8 cellular contexts compared by ENCODE assay signal in the genomic region with DNA sequence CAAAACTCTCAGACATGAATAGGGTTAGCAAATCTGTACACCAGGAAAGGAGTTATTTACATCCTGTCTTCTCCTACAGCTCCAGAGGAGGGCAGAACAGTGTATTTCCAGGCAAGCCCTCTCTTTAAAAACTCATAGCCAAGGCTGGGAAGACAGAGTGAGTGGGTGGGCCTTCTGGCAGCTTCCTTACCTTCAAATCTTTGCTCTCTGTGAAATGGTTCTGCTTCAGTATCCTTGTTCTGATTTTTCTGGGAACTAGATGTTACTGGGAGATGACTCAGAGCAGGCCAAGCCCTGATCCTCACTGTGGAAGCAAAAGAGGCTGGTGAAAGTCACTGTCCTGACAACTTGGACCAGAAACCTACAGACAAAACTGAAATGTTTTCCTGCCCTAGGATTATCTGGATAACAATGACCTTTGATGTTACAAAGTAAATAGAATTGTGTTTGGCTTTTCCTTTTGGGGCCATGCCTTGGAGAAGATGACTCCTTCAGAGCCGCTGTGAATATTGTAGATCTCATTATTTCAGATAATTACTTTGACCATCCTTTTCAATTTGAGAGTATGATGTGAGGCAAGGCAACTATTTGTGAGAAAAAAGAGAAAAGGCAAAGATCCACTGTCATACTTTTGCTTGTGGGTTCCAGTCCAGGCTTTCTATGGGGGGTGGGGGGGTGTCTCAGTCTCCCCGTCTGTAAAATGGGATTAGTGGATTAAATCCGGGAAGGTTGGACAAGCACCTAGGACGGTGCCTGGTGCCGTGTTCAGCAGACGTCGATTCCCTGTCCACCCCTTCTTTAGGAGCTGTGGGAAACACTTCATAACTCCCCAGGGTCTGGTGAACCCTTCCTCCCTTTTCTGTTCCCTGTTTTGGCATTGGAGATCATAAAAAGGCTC. TPM values are rescaled to one million over a fixed set of nuclear protein-coding genes. Genes with fewer than 3 reads are reported as not detected.
DNase-seq lines count a peak whose midpoint lies in the region; ATAC-seq and TF ChIP-seq lines count a peak whose summit lies in the region.

No MANE protein-coding gene starts in this region.

- H3K9me3 ChIP-seq in RWPE2 (ENCODE audit: severe bottlenecking) (no peaks in the 10 kb centered on the region), esophagus (ENCODE audit: control insufficient read depth in 2 of 2, insufficient read depth in 1 of 2, low read depth in 1 of 2, low read length in 1 of 2) (no peaks in the 10 kb centered on the region)

- H3K4me3 Mint-ChIP-seq in activated CD8-positive, alpha-beta memory T cell treated with anti-CD3 and anti-CD28 coated beads, Interleukin-2, amount 10 ng/mL, durations not matched to agents 7 days and 5 days = peak overlapping the region; percentile 65

- TF ChIP-seq CTCF in RWPE2 (IDR thresholded peaks at IDR 0.05; ENCODE audit: poor library complexity, severe bottlenecking) = peak; percentile 32

- CTCF ChIA-PET in activated CD8-positive, alpha-beta memory T cell treated with anti-CD3 and anti-CD28 coated beads, Interleukin-2, amount 10 ng/mL, durations not matched to agents 7 days and 5 days (lab: Charles Lee) = interaction anchor here (1.0 to 2.1 kb wide), 2 partner anchors 13 to 52 kb away, joined by 3 to 5 read pairs; no protein-coding TSS in a partner anchor

- H3K27me3 ChIP-seq in RWPE2 (ENCODE audit: insufficient read depth, poor library complexity, severe bottlenecking) = no peaks in the 10 kb centered on the region
- H3K27me3 ChIP-seq in esophagus (ENCODE audit: control insufficient read depth in 1 of 2, insufficient read depth in 2 of 2, low read length in 2 of 2) = no peaks in the 10 kb centered on the region

- H3K4me1 Mint-ChIP-seq in activated CD8-positive, alpha-beta memory T cell treated with anti-CD3 and anti-CD28 coated beads, Interleukin-2, amount 10 ng/mL, durations not matched to agents 7 days and 5 days = peaks cover 8% of the 10 kb centered on the region

- H3K4me1 ChIP-seq in RWPE2 (ENCODE audit: insufficient read depth, poor library complexity, severe bottlenecking) (no peaks in the 10 kb centered on the region), esophagus (ENCODE audit: control insufficient read depth in 2 of 2, insufficient read depth in 2 of 2, low read length in 1 of 2) (peaks cover 0 to 7% of the 10 kb centered on the region in 2 donors)

- no peak overlapping the region for H3K27ac Mint-ChIP-seq in activated CD8-positive, alpha-beta memory T cell treated with anti-CD3 and anti-CD28 coated beads, Interleukin-2, amount 10 ng/mL, durations not matched to agents 7 days and 5 days

- H3K27ac ChIP-seq in RWPE2 (ENCODE audit: poor library complexity, severe bottlenecking) (no peak overlapping the region), esophagus (ENCODE audit: low read depth in 2 of 2, low read length in 1 of 2) (peak overlapping the region; percentile 32 to 68)

- H3K36me3 ChIP-seq in RWPE2 (ENCODE audit: low read depth) (no peaks in the 10 kb centered on the region), esophagus (ENCODE audit: control insufficient read depth in 2 of 2, insufficient read depth in 2 of 2, low read length in 1 of 2) (no peaks in the 10 kb centered on the region)

- no peaks in the 10 kb centered on the region for H3K9me3 Mint-ChIP-seq in activated CD8-positive, alpha-beta memory T cell treated with anti-CD3 and anti-CD28 coated beads, Interleukin-2, amount 10 ng/mL, durations not matched to agents 7 days and 5 days (ENCODE audit: low read depth)

- WGBS in esophagus, 2 donors = 75 to 77% methylated on average over 7 of the region's 7 CpGs

- peaks cover 75% of the 10 kb centered on the region for H3K27me3 Mint-ChIP-seq in activated CD8-positive, alpha-beta memory T cell treated with anti-CD3 and anti-CD28 coated beads, Interleukin-2, amount 10 ng/mL, durations not matched to agents 7 days and 5 days

- no peak for DNase-seq in activated CD8-positive, alpha-beta memory T cell treated with anti-CD3 and anti-CD28 coated beads, Interleukin-2, amount 10 ng/mL, durations not matched to agents 7 days and 5 days
- no peak for DNase-seq in activated CD8-positive, alpha-beta memory T cell treated with anti-CD3 and anti-CD28 coated beads, Interleukin-2, amount 50 U/mL, for 48 hours
- DNase-seq in RWPE2 (ENCODE audit: low spot score) (no peak), myocyte (ENCODE audit: low read depth) (peak; percentile 31), GM19238 (ENCODE audit: insufficient read length, low spot score) (no peak)

- ATAC-seq in activated CD8-positive, alpha-beta memory T cell treated with anti-CD3 and anti-CD28 coated beads, Interleukin-2, amount 10 ng/mL, durations not matched to agents 7 days and 5 days = no peak
- ATAC-seq in RWPE2 (ENCODE audit: low read depth) (peak; percentile 55; the same call in 2 of the 3 replicates), GM18909 (IDR thresholded peaks at IDR 0.05; ENCODE audit: poor library complexity, unreplicated experiment) (no peak), GM21619 (IDR thresholded peaks at IDR 0.05; ENCODE audit: unreplicated experiment) (no peak)

- no peaks in the 10 kb centered on the region for H3K36me3 Mint-ChIP-seq in activated CD8-positive, alpha-beta memory T cell treated with anti-CD3 and anti-CD28 coated beads, Interleukin-2, amount 10 ng/mL, durations not matched to agents 7 days and 5 days

- H3K4me3 ChIP-seq in RWPE2 (ENCODE audit: severe bottlenecking) (no peak overlapping the region), esophagus (ENCODE audit: low read depth in 1 of 2, low read length in 2 of 2) (peak overlapping the region in 1 of 2 donors; percentile 59)

RNA-seq across cellular contexts. Expression of a gene that starts 0.6 kb away (rescaled TPM):
- total RNA-seq in activated CD8-positive, alpha-beta memory T cell treated with anti-CD3 and anti-CD28 coated beads, Interleukin-2, amount 10 ng/mL, durations not matched to agents 7 days and 5 days = 1 to 10 TPM in 1 of 2 experiments, not detected in 1; 1.9 TPM
- 1 to 10 TPM; 1.2 to 1.8 TPM for polyA plus RNA-seq in esophagus
- 0.24 TPM in 1 of 2 replicates, not detected in the other for total RNA-seq in myocyte
- 0.14 TPM for polyA plus RNA-seq in myocyte (2012)

RNA-seq across cellular contexts. Expression of a gene that starts 19.2 kb away (rescaled TPM):
- 10 to 100 TPM; 26.0 to 39.6 TPM for total RNA-seq in activated CD8-positive, alpha-beta memory T cell treated with anti-CD3 and anti-CD28 coated beads, Interleukin-2, amount 10 ng/mL, durations not matched to agents 7 days and 5 days
- polyA plus RNA-seq in esophagus = 1 to 10 TPM; 3.7 to 3.8 TPM
- total RNA-seq in myocyte = 19.6 and 24.2 TPM in 2 replicates
- polyA plus RNA-seq in myocyte (2012) = 11.9 TPM
